23 cellular contexts compared by ENCODE assay signal in genomic region chr10:36068542-36068941, GRCh38.
"Had no signal": no experiment of that assay in that cellular context is flagged by ENCODE, and none has a peak within 500 bp of the region (broad histone marks: within the 10 kb centered on the region; RNA-seq: fewer than 3 reads in every experiment).

No MANE protein-coding gene starts in this region.

- H3K4me1 ChIP-seq: esophagus squamous epithelium, gastrocnemius medialis, left lung, lower lobe of right lung had no signal

- H3K27ac ChIP-seq: epithelial cell of prostate, esophagus squamous epithelium, gastrocnemius medialis, heart right ventricle, left lung, lower lobe of right lung had no signal

- ATAC-seq: effector memory CD8-positive, alpha-beta T cell; esophagus mucosa; gastrocnemius medialis; heart right ventricle; left cardiac atrium; left lung; lower lobe of right lung; naive thymus-derived CD4-positive, alpha-beta T cell; natural killer cell had no signal

- H3K36me3 ChIP-seq: esophagus squamous epithelium, gastrocnemius medialis, heart right ventricle, left lung, lower lobe of right lung had no signal

- H3K4me3 ChIP-seq: esophagus squamous epithelium, gastrocnemius medialis, heart right ventricle, left lung, lower lobe of right lung had no signal

- DNase-seq: cortex of kidney; effector CD8-positive, alpha-beta T cell; effector memory CD8-positive, alpha-beta T cell; endodermal cell; erythroblast; esophagus squamous epithelium; foreskin fibroblast; foreskin melanocyte; gastrocnemius medialis; glutamatergic neuron; head of caudate nucleus; heart right ventricle; hippocampal formation; left cardiac atrium; left lung; left ventricle myocardium superior; lower lobe of right lung; mesenchymal stem cell; midbrain; naive thymus-derived CD4-positive, alpha-beta T cell; natural killer cell had no signal

- H3K27me3 ChIP-seq: esophagus squamous epithelium, gastrocnemius medialis, heart right ventricle, left lung had no signal

- H3K9me3 ChIP-seq: gastrocnemius medialis, lower lobe of right lung had no signal
